ENCODE assay signal across 1 cellular context in the genomic region with DNA sequence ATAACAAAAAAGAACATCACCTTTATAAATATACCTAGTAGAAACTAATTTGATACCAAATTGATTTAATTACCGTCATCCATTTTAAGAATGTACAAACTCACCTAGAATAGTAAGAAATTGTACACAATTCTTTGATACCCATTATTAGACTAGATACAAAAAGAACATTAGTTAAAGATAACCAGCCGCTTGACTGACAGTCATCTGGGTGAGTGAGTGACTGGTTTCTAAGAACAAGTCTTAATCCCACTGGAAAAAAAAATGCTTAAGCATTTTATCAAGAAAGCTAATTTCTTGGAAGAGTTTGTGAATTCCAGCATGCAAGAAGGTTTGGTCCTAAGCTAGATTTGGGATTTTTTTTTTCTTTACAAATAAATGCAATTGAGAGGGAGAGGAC.
TF ChIP-seq lines count a peak whose summit lies in the region.

No MANE protein-coding gene starts in this region.

TF ChIP-seq in K562, 482 proteins besides CTCF, POLR2A, EP300 and RAD21:
- TF ChIP-seq SAP30 (IDR thresholded peaks at IDR 0.05; ENCODE audit: borderline replicate concordance, insufficient read depth, low read depth, low read length, poor library complexity, severe bottlenecking): no peak
- TF ChIP-seq MEF2D (tag; conservative IDR thresholded peaks at IDR 0.05; ENCODE audit: low read depth): no peak
- TF ChIP-seq, protein P1, sequence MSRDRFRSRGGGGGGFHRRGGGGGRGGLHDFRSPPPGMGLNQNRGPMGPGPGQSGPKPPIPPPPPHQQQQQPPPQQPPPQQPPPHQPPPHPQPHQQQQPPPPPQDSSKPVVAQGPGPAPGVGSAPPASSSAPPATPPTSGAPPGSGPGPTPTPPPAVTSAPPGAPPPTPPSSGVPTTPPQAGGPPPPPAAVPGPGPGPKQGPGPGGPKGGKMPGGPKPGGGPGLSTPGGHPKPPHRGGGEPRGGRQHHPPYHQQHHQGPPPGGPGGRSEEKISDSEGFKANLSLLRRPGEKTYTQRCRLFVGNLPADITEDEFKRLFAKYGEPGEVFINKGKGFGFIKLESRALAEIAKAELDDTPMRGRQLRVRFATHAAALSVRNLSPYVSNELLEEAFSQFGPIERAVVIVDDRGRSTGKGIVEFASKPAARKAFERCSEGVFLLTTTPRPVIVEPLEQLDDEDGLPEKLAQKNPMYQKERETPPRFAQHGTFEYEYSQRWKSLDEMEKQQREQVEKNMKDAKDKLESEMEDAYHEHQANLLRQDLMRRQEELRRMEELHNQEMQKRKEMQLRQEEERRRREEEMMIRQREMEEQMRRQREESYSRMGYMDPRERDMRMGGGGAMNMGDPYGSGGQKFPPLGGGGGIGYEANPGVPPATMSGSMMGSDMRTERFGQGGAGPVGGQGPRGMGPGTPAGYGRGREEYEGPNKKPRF (IDR thresholded peaks at IDR 0.05; ENCODE audit: low read depth, low read length): no peak
- TF ChIP-seq ZNF121 (CRISPR knock-in tag; conservative IDR thresholded peaks at IDR 0.05): no peak
- TF ChIP-seq GABPA (tag; conservative IDR thresholded peaks at IDR 0.05; ENCODE audit: low read depth): no peak
- TF ChIP-seq, protein P2, sequence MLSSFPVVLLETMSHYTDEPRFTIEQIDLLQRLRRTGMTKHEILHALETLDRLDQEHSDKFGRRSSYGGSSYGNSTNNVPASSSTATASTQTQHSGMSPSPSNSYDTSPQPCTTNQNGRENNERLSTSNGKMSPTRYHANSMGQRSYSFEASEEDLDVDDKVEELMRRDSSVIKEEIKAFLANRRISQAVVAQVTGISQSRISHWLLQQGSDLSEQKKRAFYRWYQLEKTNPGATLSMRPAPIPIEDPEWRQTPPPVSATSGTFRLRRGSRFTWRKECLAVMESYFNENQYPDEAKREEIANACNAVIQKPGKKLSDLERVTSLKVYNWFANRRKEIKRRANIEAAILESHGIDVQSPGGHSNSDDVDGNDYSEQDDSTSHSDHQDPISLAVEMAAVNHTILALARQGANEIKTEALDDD (IDR thresholded peaks at IDR 0.05): peak; percentile 75
- TF ChIP-seq, protein P3, sequence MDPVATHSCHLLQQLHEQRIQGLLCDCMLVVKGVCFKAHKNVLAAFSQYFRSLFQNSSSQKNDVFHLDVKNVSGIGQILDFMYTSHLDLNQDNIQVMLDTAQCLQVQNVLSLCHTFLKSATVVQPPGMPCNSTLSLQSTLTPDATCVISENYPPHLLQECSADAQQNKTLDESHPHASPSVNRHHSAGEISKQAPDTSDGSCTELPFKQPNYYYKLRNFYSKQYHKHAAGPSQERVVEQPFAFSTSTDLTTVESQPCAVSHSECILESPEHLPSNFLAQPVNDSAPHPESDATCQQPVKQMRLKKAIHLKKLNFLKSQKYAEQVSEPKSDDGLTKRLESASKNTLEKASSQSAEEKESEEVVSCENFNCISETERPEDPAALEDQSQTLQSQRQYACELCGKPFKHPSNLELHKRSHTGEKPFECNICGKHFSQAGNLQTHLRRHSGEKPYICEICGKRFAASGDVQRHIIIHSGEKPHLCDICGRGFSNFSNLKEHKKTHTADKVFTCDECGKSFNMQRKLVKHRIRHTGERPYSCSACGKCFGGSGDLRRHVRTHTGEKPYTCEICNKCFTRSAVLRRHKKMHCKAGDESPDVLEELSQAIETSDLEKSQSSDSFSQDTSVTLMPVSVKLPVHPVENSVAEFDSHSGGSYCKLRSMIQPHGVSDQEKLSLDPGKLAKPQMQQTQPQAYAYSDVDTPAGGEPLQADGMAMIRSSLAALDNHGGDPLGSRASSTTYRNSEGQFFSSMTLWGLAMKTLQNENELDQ (CRISPR knock-in tag; IDR thresholded peaks at IDR 0.05; ENCODE audit: borderline replicate concordance): no peak
- no peak for TF ChIP-seq POLR2B (IDR thresholded peaks at IDR 0.05; ENCODE audit: low read depth, partially characterized antibody)
- TF ChIP-seq, protein P4, sequence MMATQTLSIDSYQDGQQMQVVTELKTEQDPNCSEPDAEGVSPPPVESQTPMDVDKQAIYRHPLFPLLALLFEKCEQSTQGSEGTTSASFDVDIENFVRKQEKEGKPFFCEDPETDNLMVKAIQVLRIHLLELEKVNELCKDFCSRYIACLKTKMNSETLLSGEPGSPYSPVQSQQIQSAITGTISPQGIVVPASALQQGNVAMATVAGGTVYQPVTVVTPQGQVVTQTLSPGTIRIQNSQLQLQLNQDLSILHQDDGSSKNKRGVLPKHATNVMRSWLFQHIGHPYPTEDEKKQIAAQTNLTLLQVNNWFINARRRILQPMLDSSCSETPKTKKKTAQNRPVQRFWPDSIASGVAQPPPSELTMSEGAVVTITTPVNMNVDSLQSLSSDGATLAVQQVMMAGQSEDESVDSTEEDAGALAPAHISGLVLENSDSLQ (IDR thresholded peaks at IDR 0.05): peak; percentile 74
- TF ChIP-seq DNMT1 (IDR thresholded peaks at IDR 0.05): no peak
- TF ChIP-seq COPS2 (conservative IDR thresholded peaks at IDR 0.05): no peak
- TF ChIP-seq ESRRA (IDR thresholded peaks at IDR 0.05; ENCODE audit: borderline replicate concordance, low read depth): no peak
- TF ChIP-seq, protein P5, sequence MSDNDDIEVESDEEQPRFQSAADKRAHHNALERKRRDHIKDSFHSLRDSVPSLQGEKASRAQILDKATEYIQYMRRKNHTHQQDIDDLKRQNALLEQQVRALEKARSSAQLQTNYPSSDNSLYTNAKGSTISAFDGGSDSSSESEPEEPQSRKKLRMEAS (CRISPR knock-in tag; IDR thresholded peaks at IDR 0.05): no peak
- TF ChIP-seq EHMT2 (IDR thresholded peaks at IDR 0.05): no peak
- TF ChIP-seq, protein P6, sequence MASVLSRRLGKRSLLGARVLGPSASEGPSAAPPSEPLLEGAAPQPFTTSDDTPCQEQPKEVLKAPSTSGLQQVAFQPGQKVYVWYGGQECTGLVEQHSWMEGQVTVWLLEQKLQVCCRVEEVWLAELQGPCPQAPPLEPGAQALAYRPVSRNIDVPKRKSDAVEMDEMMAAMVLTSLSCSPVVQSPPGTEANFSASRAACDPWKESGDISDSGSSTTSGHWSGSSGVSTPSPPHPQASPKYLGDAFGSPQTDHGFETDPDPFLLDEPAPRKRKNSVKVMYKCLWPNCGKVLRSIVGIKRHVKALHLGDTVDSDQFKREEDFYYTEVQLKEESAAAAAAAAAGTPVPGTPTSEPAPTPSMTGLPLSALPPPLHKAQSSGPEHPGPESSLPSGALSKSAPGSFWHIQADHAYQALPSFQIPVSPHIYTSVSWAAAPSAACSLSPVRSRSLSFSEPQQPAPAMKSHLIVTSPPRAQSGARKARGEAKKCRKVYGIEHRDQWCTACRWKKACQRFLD (CRISPR knock-in tag; IDR thresholded peaks at IDR 0.05): 0 out of 2 replicates have a peak, but pooled peaks have one; percentile 21
- TF ChIP-seq TBP (optimal IDR thresholded peaks at IDR 0.05; ENCODE audit: low read depth, low read length): no peak
TF ChIP-seq in K562: peak in this region for 3.
